ENCODE assay signal across 8 cellular contexts in the genomic region with DNA sequence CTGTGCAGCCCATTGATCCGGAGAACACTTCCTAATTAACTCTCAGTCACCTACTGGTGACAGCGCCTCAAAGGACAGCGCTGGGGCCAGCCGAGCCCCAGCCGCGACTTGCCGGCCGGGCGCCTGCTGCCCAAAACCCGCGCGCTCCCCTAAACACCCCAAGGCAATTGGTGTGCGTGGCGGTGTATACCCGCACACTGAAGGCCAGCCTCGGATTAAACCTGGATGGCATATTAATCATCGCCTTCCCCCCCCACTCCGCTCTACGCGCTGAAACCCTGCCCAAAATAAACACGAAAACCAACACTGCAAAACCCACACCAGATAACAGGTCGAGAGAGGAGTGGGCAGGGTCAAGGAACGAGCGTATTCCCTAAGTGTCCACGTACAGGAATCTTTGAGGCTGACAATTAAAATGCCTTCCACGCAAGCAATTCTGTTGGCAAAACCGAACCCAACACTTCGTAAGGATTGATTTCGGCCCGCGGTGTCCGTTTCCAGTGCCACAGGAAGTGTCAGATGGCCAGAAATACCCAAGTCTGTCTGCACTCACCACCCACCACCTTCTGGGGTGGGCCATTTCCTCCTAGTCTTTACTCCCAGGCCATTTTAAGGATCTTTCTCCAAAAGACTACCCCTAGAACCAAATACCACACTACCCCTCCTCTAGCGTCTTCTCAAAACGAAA. TPM values are rescaled to one million over a fixed set of nuclear protein-coding genes. Genes with fewer than 3 reads are reported as not detected.
DNase-seq lines count a peak whose midpoint lies in the region; ATAC-seq and TF ChIP-seq lines count a peak whose summit lies in the region.

No MANE protein-coding gene starts in this region.

- POLR2A ChIA-PET in IMR-90 (lab: Charles Lee; ENCODE audit: unreplicated experiment), result interaction anchor here (0.6 kb wide), 1 partner anchor 190 kb away, joined by 3 read pairs; no protein-coding TSS in a partner anchor

- no peak for TF ChIP-seq RAD21 in IMR-90 (IDR thresholded peaks at IDR 0.05; ENCODE audit: low read length)

- no peaks in the 10 kb centered on the region for H3K9me3 ChIP-seq in BE2C
- H3K9me3 ChIP-seq in IMR-90 (ENCODE audit: control insufficient read depth, insufficient read depth, low read length), result no peaks in the 10 kb centered on the region
- no peaks in the 10 kb centered on the region for H3K9me3 ChIP-seq in breast epithelium

- H2BK120ac ChIP-seq in IMR-90 (ENCODE audit: low read depth, low read length), result 0 out of 2 replicates have a peak overlapping the region, but pooled peaks have one; percentile 25

- H3K4me2 ChIP-seq in IMR-90 (ENCODE audit: low read depth, low read length), result peak overlapping the region; percentile 89

- no peak overlapping the region for H2BK15ac ChIP-seq in IMR-90 (ENCODE audit: low read depth, low read length)

- peak overlapping the region; percentile 45 for H3K23ac ChIP-seq in IMR-90 (ENCODE audit: low read depth, low read length)

- no peak overlapping the region for H2AK5ac ChIP-seq in IMR-90 (ENCODE audit: low read depth, low read length)

- CTCF ChIA-PET in IMR-90 (lab: Yijun Ruan, JAX), result no interaction called here

- no TSS peak for BruUV-seq in IMR-90 (replicated peaks; lab: Mats Ljungman, UMichigan)

- no peak overlapping the region for H3K56ac ChIP-seq in IMR-90 (ENCODE audit: extremely low read depth, insufficient read depth, low read length)

- H3K9me1 ChIP-seq in IMR-90 (ENCODE audit: insufficient read depth, low read length), result peaks cover 5% of the 10 kb centered on the region

- H3K36me3 ChIP-seq in BE2C, result no peaks in the 10 kb centered on the region
- no peaks in the 10 kb centered on the region for H3K36me3 ChIP-seq in IMR-90 (ENCODE audit: control insufficient read depth, insufficient read depth, low read length)
- H3K36me3 ChIP-seq in breast epithelium, result no peaks in the 10 kb centered on the region

- peak overlapping the region; percentile 66 for H3K4ac ChIP-seq in IMR-90 (ENCODE audit: low read depth, low read length)

- DNase-seq in BE2C (no peak), IMR-90 (no peak), breast epithelium (ENCODE audit: low spot score in 2 of 2) (no peak), mesothelial cell of epicardium (ENCODE audit: low spot score in 2 of 2, unreplicated experiment in 2 of 2) (no peak), NOMO-1 treated with dmso at 0.1 percent for 144 hours (lab: John Stamatoyannopoulos, UW; ENCODE audit: unreplicated experiment) (no peak), DMS114 treated with DMSO at 0.1 percent for 48 hours (lab: John Stamatoyannopoulos, UW; ENCODE audit: unreplicated experiment) (no peak)

- H3K4me3 Mint-ChIP-seq in mesothelial cell of epicardium, result peak overlapping the region; percentile 81

- dilution Hi-C loops in IMR-90 (cut with HindIII; ENCODE audit: low sequenced_read_pairs, unreplicated experiment), result no loop called here

- H3K18ac ChIP-seq in IMR-90 (ENCODE audit: low read depth, low read length), result peak overlapping the region; percentile 9

- peaks cover 42% of the 10 kb centered on the region for H3K4me1 Mint-ChIP-seq in mesothelial cell of epicardium

- H3K4me1 ChIP-seq in BE2C (peaks cover 6% of the 10 kb centered on the region; the same call in 1 of the 2 replicates), IMR-90 (ENCODE audit: control insufficient read depth, insufficient read depth, low read length) (peaks cover 3% of the 10 kb centered on the region), breast epithelium (peaks cover 0 to 3% of the 10 kb centered on the region in 2 donors)

- H3K27ac Mint-ChIP-seq in mesothelial cell of epicardium, result peak overlapping the region; percentile 91

- peaks cover 4 to 34% of the 10 kb centered on the region in 2 experiments; a peak in 3 of 4 replicates for H3K79me1 ChIP-seq in IMR-90 (ENCODE audit: low read depth in 1 of 2, low read length in 2 of 2)

- H3K9ac ChIP-seq in IMR-90 (ENCODE audit: low read depth, low read length), result peak overlapping the region; percentile 50

- peak overlapping the region; percentile 80 for H2AFZ ChIP-seq in IMR-90 (replicated peaks; ENCODE audit: low read length, poor library complexity)

- no peaks in the 10 kb centered on the region for H3K27me3 Mint-ChIP-seq in mesothelial cell of epicardium (ENCODE audit: low read depth)

- WGBS in IMR-90 (ENCODE audit: extremely low coverage in 2 of 2, insufficient read length in 1 of 2), 2 experiments, result 4% methylated on average over 19 of the region's 34 CpGs; no CpG with 5 or more reads in 1 of the 2 experiments

- peaks cover 27% of the 10 kb centered on the region for H4K20me1 ChIP-seq in IMR-90 (ENCODE audit: insufficient read depth, low read length)

- intact Hi-C loops in IMR-90 (cut with micrococcal nuclease), result loop anchor here (5.0 to 10.0 kb wide), 3 partner anchors 57 to 440 kb away; no protein-coding TSS in a partner anchor
- intact Hi-C loops in breast epithelium (cut with DNase I; ENCODE audit: low total_unique reads), result no loop called here

- H3K4me3 ChIP-seq in BE2C (ENCODE audit: low read depth, low read length) (peak overlapping the region; percentile 67), IMR-90 (ENCODE audit: insufficient read depth, low read depth, low read length) (peak overlapping the region; percentile 86), breast epithelium (peak overlapping the region; percentile 71 to 89 (median 76))

- H2BK20ac ChIP-seq in IMR-90 (ENCODE audit: low read depth, low read length), result no peak overlapping the region

- no peaks in the 10 kb centered on the region for H3K36me3 Mint-ChIP-seq in mesothelial cell of epicardium

- TF ChIP-seq POLR2A in IMR-90 (IDR thresholded peaks at IDR 0.05; ENCODE audit: low read depth, low read length) (no peak), breast epithelium (IDR thresholded peaks at IDR 0.05) (no peak)

- 0 out of 2 replicates have a peak overlapping the region, but pooled peaks have one; percentile 3 for H4K5ac ChIP-seq in IMR-90 (ENCODE audit: low read depth, low read length)

- 0 out of 4 replicates have a peak overlapping the region, but pooled peaks of 1 of the 2 experiments have one; percentile 17 for H4K8ac ChIP-seq in IMR-90 (ENCODE audit: low read depth in 2 of 2, low read length in 2 of 2)

- H3K27me3 ChIP-seq in BE2C, result no peaks in the 10 kb centered on the region
- no peaks in the 10 kb centered on the region; the same call in 1 of the 2 replicates for H3K27me3 ChIP-seq in IMR-90 (ENCODE audit: control insufficient read depth, insufficient read depth, low read length)
- peaks cover 0 to 95% of the 10 kb centered on the region in 2 donors for H3K27me3 ChIP-seq in breast epithelium

- peak overlapping the region; percentile 10 for H3K27ac ChIP-seq in IMR-90 (ENCODE audit: insufficient read depth, low read length)
- peak overlapping the region; percentile 44 to 85 for H3K27ac ChIP-seq in breast epithelium

- H3K14ac ChIP-seq in IMR-90 (replicated peaks; ENCODE audit: low read depth, low read length), result peak overlapping the region; percentile 15; the same call in 1 of the 2 replicates

- H4K91ac ChIP-seq in IMR-90 (ENCODE audit: insufficient read depth, low read depth, low read length), result no peak overlapping the region

- no peak for ATAC-seq in IMR-90 (ENCODE audit: low read depth)
- ATAC-seq in GM19035 (IDR thresholded peaks at IDR 0.05; ENCODE audit: unreplicated experiment), result no peak
- ATAC-seq in GM21528 (IDR thresholded peaks at IDR 0.05; ENCODE audit: low FRiP score, unreplicated experiment), result no peak

- peaks cover 7% of the 10 kb centered on the region for H3K9me3 Mint-ChIP-seq in mesothelial cell of epicardium

- peak overlapping the region; percentile 66 for H2AK9ac ChIP-seq in IMR-90 (replicated peaks; ENCODE audit: low read depth, low read length, poor library complexity)

- in situ Hi-C loops in IMR-90 (cut with MboI; ENCODE audit: low sequenced_read_pairs), result no loop called here

- peak overlapping the region; percentile 22 for H2BK5ac ChIP-seq in IMR-90 (ENCODE audit: low read depth, low read length, poor library complexity, severe bottlenecking)

- no peak for TF ChIP-seq CTCF in BE2C (IDR thresholded peaks at IDR 0.05; ENCODE audit: low read depth, low read length)
- TF ChIP-seq CTCF in IMR-90 (conservative IDR thresholded peaks at IDR 0.05; ENCODE audit: low read depth, low read length), result no peak
- TF ChIP-seq CTCF in breast epithelium (IDR thresholded peaks at IDR 0.05), result no peak
- TF ChIP-seq CTCF in mesothelial cell of epicardium (IDR thresholded peaks at IDR 0.05; ENCODE audit: unreplicated experiment), result no peak

TF ChIP-seq in IMR-90, 13 proteins besides CTCF, POLR2A, EP300 and RAD21:
- TF ChIP-seq MAZ (IDR thresholded peaks at IDR 0.05; ENCODE audit: borderline replicate concordance, low read depth, low read length) (peak; percentile 14; the same call in 1 of the 2 replicates), MXI1 (IDR thresholded peaks at IDR 0.05; ENCODE audit: borderline replicate concordance, low read depth, low read length) (no peak), RFX5 (IDR thresholded peaks at IDR 0.05; ENCODE audit: low read depth, low read length) (no peak), BHLHE40 (IDR thresholded peaks at IDR 0.05; ENCODE audit: low read depth, low read length) (no peak), RCOR1 (IDR thresholded peaks at IDR 0.05; ENCODE audit: insufficient replicate concordance, low read length) (no peak), CEBPB (IDR thresholded peaks at IDR 0.05; ENCODE audit: low read depth, low read length) (no peak)
- TF ChIP-seq, protein P1, sequence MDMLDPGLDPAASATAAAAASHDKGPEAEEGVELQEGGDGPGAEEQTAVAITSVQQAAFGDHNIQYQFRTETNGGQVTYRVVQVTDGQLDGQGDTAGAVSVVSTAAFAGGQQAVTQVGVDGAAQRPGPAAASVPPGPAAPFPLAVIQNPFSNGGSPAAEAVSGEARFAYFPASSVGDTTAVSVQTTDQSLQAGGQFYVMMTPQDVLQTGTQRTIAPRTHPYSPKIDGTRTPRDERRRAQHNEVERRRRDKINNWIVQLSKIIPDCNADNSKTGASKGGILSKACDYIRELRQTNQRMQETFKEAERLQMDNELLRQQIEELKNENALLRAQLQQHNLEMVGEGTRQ (IDR thresholded peaks at IDR 0.05; ENCODE audit: low read depth, low read length), result no peak

RNA-seq across cellular contexts. Expression of a gene that starts 2.7 kb away (rescaled TPM):
- polyA plus RNA-seq in BE2C (2012; ENCODE audit: insufficient read depth, insufficient read length, low read depth), result 61.8 TPM
- total RNA-seq in IMR-90 (2012; rRNA removed) (7.5 and 8.9 TPM in 2 replicates), breast epithelium (10 to 100 TPM; 11.7 to 28.1 (median 27.9) TPM), mesothelial cell of epicardium (49.0 to 52.3 TPM (median 49.7 TPM) in 3 replicates)
- polyA plus RNA-seq in IMR-90 (2012; rRNA removed), result 7.9 and 9.0 TPM in 2 replicates
- polyA plus RNA-seq in IMR-90 (2012; cell fraction: cytosol; rRNA removed), result 5.3 and 6.2 TPM in 2 replicates
- 7.8 and 17.4 TPM in 2 replicates for polyA plus RNA-seq in IMR-90 (2012; cell fraction: nucleus; rRNA removed; ENCODE audit: low replicate concordance)
